10 cellular contexts compared by ENCODE assay signal in the genomic region with DNA sequence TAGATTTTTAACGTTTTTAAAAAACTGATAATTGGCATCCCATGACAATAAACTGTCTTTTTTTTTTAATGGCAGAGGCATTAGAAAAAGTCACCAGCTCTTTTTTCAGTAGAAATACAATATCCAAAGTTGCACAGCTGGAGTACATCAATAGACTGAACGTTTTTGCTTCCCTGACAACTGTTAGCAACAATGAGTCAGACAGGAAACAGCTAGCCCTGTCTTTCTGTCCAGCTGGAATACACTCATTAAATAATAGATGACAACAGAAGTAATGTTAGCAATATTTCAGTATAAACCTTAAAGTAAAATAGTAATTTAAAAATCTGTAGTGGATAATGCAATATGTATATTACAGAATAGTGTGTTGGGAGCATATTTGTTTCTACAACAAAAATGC.
A peak's percentile ranks its signal among the peaks of the same experiment; 100 is the strongest.
DNase-seq lines count a peak whose midpoint lies in the region; ATAC-seq and TF ChIP-seq lines count a peak whose summit lies in the region.
"Had no signal": no experiment of that assay in that cellular context is flagged by ENCODE, and none has a peak within 500 bp of the region (broad histone marks: within the 10 kb centered on the region; RNA-seq: fewer than 3 reads in every experiment).

No MANE protein-coding gene starts in this region.

- no peaks in the 10 kb centered on the region for H3F3A ChIP-seq in smooth muscle cell (ENCODE audit: low read depth)

- H3K9ac ChIP-seq in smooth muscle cell (ENCODE audit: low read depth), result peak overlapping the region; percentile 78

- TF ChIP-seq CTCF in ascending aorta (IDR thresholded peaks at IDR 0.05) (no peak), left ventricle myocardium inferior (IDR thresholded peaks at IDR 0.05; ENCODE audit: borderline replicate concordance) (no peak), smooth muscle cell (IDR thresholded peaks at IDR 0.05; ENCODE audit: borderline replicate concordance, insufficient read depth, poor library complexity, severe bottlenecking) (no peak), BE2C (IDR thresholded peaks at IDR 0.05; ENCODE audit: low read depth, low read length) (no peak)

- H3K4me3 ChIP-seq in ascending aorta, result peak overlapping the region in 1 of 2 donors; percentile 22
- no peak overlapping the region for H3K4me3 ChIP-seq in left ventricle myocardium inferior
- no peak overlapping the region for H3K4me3 ChIP-seq in smooth muscle cell
- H3K4me3 ChIP-seq in BE2C (ENCODE audit: low read depth, low read length), result no peak overlapping the region

- TF ChIP-seq POLR2A in GM18505 (IDR thresholded peaks at IDR 0.05; ENCODE audit: borderline replicate concordance, extremely low read depth, insufficient read depth, insufficient read length), result no peak

- H3K4me2 ChIP-seq in smooth muscle cell, result peak overlapping the region; percentile 59

- H3K4me1 ChIP-seq in ascending aorta, result peaks cover 6% of the 10 kb centered on the region in 2 donors
- peaks cover 22% of the 10 kb centered on the region for H3K4me1 ChIP-seq in left ventricle myocardium inferior
- peaks cover 11% of the 10 kb centered on the region for H3K4me1 ChIP-seq in smooth muscle cell (ENCODE audit: low read depth)
- H3K4me1 ChIP-seq in BE2C, result 0 out of 2 replicates have a peak, but pooled peaks cover 3% of the 10 kb centered on the region

- intact Hi-C loops in ascending aorta (cut with DNase I), result no loop called here
- intact Hi-C loops in left ventricle myocardium inferior (cut with micrococcal nuclease), result no loop called here

- no peaks in the 10 kb centered on the region for H3K79me2 ChIP-seq in smooth muscle cell (ENCODE audit: low read depth)

- DNase-seq in HCEC 1CT (peak; percentile 93), ascending aorta (ENCODE audit: low spot score in 2 of 2) (no peak), left ventricle myocardium inferior (no peak), smooth muscle cell (lab: John Stamatoyannopoulos, UW; ENCODE audit: unreplicated experiment) (no peak), BE2C (no peak)
- DNase-seq in stimulated activated CD4-positive, alpha-beta T cell treated with anti-CD3 and anti-CD28 coated beads, Interleukin-15, amount 100 ng/mL, for 24 hours, result no peak
- DNase-seq: activated CD4-positive, alpha-beta T cell treated with anti-CD3 and anti-CD28 coated beads, Interleukin-2, amount 50 U/mL, for 1 hour; endodermal cell had no signal

- peak overlapping the region; percentile 56 to 84 for H3K27ac ChIP-seq in ascending aorta
- H3K27ac ChIP-seq in left ventricle myocardium inferior (replicated peaks), result peak overlapping the region; percentile 81
- peak overlapping the region; percentile 97 for H3K27ac ChIP-seq in smooth muscle cell (ENCODE audit: low read depth)

- peak overlapping the region; percentile 76 for H2AFZ ChIP-seq in smooth muscle cell (ENCODE audit: low read depth)

- H3K9me3 ChIP-seq in ascending aorta (no peaks in the 10 kb centered on the region), left ventricle myocardium inferior (replicated peaks) (no peaks in the 10 kb centered on the region), smooth muscle cell (replicated peaks; ENCODE audit: low read depth) (no peaks in the 10 kb centered on the region), BE2C (no peaks in the 10 kb centered on the region)

- WGBS in smooth muscle cell (ENCODE audit: low lambda C conversion rate), result 27% methylated on average over 2 of the region's 2 CpGs

- H3K36me3 ChIP-seq in ascending aorta (no peaks in the 10 kb centered on the region), left ventricle myocardium inferior (no peaks in the 10 kb centered on the region), smooth muscle cell (ENCODE audit: low read depth) (no peaks in the 10 kb centered on the region), BE2C (no peaks in the 10 kb centered on the region)

- H4K20me1 ChIP-seq in smooth muscle cell (ENCODE audit: low read depth), result no peaks in the 10 kb centered on the region

- H3K27me3 ChIP-seq in ascending aorta (no peaks in the 10 kb centered on the region), left ventricle myocardium inferior (ENCODE audit: low read depth) (no peaks in the 10 kb centered on the region), smooth muscle cell (ENCODE audit: low read depth) (no peaks in the 10 kb centered on the region), BE2C (no peaks in the 10 kb centered on the region)

- ATAC-seq in GM21528 (IDR thresholded peaks at IDR 0.05; ENCODE audit: low FRiP score, unreplicated experiment), result no peak
- no peak for ATAC-seq in GM18505 (IDR thresholded peaks at IDR 0.05; ENCODE audit: unreplicated experiment)
